ENCODE assay signal across 8 cellular contexts in genomic region chr2:72144746-72145657, GRCh38. TPM values are rescaled to one million over a fixed set of nuclear protein-coding genes. Genes with fewer than 3 reads are reported as not detected.
DNase-seq lines count a peak whose midpoint lies in the region; ATAC-seq, FAIRE-seq and TF ChIP-seq lines count a peak whose summit lies in the region.

No MANE protein-coding gene starts in this region.

- no peak for TF ChIP-seq CTCF in D721Med (IDR thresholded peaks at IDR 0.05; ENCODE audit: insufficient read depth, missing control alignments)

- peaks cover 35% of the 10 kb centered on the region for H3K4me1 ChIP-seq in adipocyte (ENCODE audit: control insufficient read depth, insufficient read depth, low read length)
- peaks cover 35% of the 10 kb centered on the region for H3K4me1 ChIP-seq in iPS-18a (ENCODE audit: control insufficient read depth, low read depth, low read length)
- peaks cover 36% of the 10 kb centered on the region for H3K4me1 ChIP-seq in skeletal muscle satellite cell (ENCODE audit: control insufficient read depth, insufficient read depth, low read length)

- H3K9me3 ChIP-seq in adipocyte (ENCODE audit: control insufficient read depth, low read length), result no peaks in the 10 kb centered on the region
- no peaks in the 10 kb centered on the region for H3K9me3 ChIP-seq in iPS-18a (ENCODE audit: control insufficient read depth, low read depth, low read length)
- H3K9me3 ChIP-seq in skeletal muscle satellite cell (replicated peaks; ENCODE audit: low read length), result peaks cover 5% of the 10 kb centered on the region

- peak; percentile 65 for DNase-seq in D721Med (ENCODE audit: insufficient read length, low spot score)
- DNase-seq in NCI-H1048 (lab: John Stamatoyannopoulos, UW), result peak; percentile 13
- DNase-seq in adipocyte (ENCODE audit: low read depth), result peak; percentile 58
- DNase-seq in NCI-H1436 treated with DMSO at 0.1 percent for 48 hours (lab: John Stamatoyannopoulos, UW), result no peak

- H3K27me3 ChIP-seq in adipocyte (replicated peaks; ENCODE audit: control insufficient read depth, insufficient read depth, low read length) (no peaks in the 10 kb centered on the region), iPS-18a (ENCODE audit: control insufficient read depth, insufficient read depth, low read length) (peaks cover 98% of the 10 kb centered on the region), skeletal muscle satellite cell (ENCODE audit: control insufficient read depth, insufficient read depth, low read length) (peaks cover 72% of the 10 kb centered on the region)

- FAIRE-seq in D721Med (lab: Jason Lieb, UNC), result no peak

- peak overlapping the region; percentile 83 for H3K4me3 ChIP-seq in adipocyte (ENCODE audit: low read length)
- peak overlapping the region; percentile 41 for H3K4me3 ChIP-seq in iPS-18a (ENCODE audit: low read length)
- peak overlapping the region; percentile 59 for H3K4me3 ChIP-seq in skeletal muscle satellite cell (ENCODE audit: low read length)

- no peak for ATAC-seq in HG03457 (IDR thresholded peaks at IDR 0.05; ENCODE audit: unreplicated experiment)
- ATAC-seq in GM21619 (IDR thresholded peaks at IDR 0.05; ENCODE audit: unreplicated experiment), result no peak

- no peaks in the 10 kb centered on the region for H3K36me3 ChIP-seq in adipocyte (ENCODE audit: control insufficient read depth, insufficient read depth, low read length, severe bottlenecking)
- no peaks in the 10 kb centered on the region for H3K36me3 ChIP-seq in iPS-18a (ENCODE audit: control insufficient read depth, low read depth, low read length)
- H3K36me3 ChIP-seq in skeletal muscle satellite cell (ENCODE audit: insufficient read depth, low read length), result no peaks in the 10 kb centered on the region

- H3K27ac ChIP-seq in iPS-18a (ENCODE audit: low read length), result no peak overlapping the region

- peak overlapping the region; percentile 81 for H3K4me2 ChIP-seq in skeletal muscle satellite cell (ENCODE audit: low read length)

- H3K9ac ChIP-seq in adipocyte (ENCODE audit: low read length) (peak overlapping the region; percentile 79), iPS-18a (ENCODE audit: low read length) (no peak overlapping the region), skeletal muscle satellite cell (ENCODE audit: low read depth, low read length) (no peak overlapping the region)

RNA-seq across cellular contexts. Expression of gene CYP26B1, which starts 2.7 kb away (rescaled TPM):
- total RNA-seq in skeletal muscle satellite cell (2012; rRNA removed), result 1.0 and 5.7 TPM in 2 replicates
